2 cellular contexts compared by ENCODE assay signal in the genomic region with DNA sequence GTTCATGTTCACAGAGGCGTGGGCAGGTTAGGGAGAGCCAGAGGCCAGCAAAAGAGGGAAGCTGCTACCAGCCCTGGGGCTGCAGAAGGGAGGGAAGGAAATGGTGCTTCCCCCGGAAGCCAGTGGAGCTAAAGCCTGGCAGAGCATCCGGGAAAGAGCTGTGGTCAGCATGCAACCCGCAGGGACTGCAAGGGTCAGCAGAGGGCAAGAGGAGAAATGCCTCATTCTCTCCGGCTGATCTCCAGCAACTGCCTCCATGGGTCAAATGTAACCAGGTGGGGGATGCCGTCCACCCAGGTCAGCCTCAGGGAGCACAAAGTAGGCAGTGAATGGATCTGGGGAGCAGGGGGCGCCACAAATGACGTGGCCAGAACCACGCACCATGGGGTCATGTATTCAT.
TF ChIP-seq lines count a peak whose summit lies in the region.

No MANE protein-coding gene starts in this region.

TF ChIP-seq in SK-N-SH, 30 proteins besides CTCF, POLR2A, EP300 and RAD21 (continued from another document):
- TF ChIP-seq, protein P1, sequence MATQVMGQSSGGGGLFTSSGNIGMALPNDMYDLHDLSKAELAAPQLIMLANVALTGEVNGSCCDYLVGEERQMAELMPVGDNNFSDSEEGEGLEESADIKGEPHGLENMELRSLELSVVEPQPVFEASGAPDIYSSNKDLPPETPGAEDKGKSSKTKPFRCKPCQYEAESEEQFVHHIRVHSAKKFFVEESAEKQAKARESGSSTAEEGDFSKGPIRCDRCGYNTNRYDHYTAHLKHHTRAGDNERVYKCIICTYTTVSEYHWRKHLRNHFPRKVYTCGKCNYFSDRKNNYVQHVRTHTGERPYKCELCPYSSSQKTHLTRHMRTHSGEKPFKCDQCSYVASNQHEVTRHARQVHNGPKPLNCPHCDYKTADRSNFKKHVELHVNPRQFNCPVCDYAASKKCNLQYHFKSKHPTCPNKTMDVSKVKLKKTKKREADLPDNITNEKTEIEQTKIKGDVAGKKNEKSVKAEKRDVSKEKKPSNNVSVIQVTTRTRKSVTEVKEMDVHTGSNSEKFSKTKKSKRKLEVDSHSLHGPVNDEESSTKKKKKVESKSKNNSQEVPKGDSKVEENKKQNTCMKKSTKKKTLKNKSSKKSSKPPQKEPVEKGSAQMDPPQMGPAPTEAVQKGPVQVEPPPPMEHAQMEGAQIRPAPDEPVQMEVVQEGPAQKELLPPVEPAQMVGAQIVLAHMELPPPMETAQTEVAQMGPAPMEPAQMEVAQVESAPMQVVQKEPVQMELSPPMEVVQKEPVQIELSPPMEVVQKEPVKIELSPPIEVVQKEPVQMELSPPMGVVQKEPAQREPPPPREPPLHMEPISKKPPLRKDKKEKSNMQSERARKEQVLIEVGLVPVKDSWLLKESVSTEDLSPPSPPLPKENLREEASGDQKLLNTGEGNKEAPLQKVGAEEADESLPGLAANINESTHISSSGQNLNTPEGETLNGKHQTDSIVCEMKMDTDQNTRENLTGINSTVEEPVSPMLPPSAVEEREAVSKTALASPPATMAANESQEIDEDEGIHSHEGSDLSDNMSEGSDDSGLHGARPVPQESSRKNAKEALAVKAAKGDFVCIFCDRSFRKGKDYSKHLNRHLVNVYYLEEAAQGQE (IDR thresholded peaks at IDR 0.05; ENCODE audit: low read depth, low read length), result no peak
- no peak for TF ChIP-seq CHD2 (IDR thresholded peaks at IDR 0.05; ENCODE audit: low read length, partially characterized antibody)
- no peak for TF ChIP-seq JUND (IDR thresholded peaks at IDR 0.05)
- no peak for TF ChIP-seq NFIC (IDR thresholded peaks at IDR 0.05; ENCODE audit: borderline replicate concordance)
- no peak for TF ChIP-seq MEF2A (IDR thresholded peaks at IDR 0.05; ENCODE audit: borderline replicate concordance, low read depth)

TF ChIP-seq in SK-N-SH treated with all-trans-retinoic acid at 6 μM for 48 hours, 23 proteins besides CTCF, POLR2A, EP300 and RAD21 (continued from another document):
- TF ChIP-seq, protein P2, sequence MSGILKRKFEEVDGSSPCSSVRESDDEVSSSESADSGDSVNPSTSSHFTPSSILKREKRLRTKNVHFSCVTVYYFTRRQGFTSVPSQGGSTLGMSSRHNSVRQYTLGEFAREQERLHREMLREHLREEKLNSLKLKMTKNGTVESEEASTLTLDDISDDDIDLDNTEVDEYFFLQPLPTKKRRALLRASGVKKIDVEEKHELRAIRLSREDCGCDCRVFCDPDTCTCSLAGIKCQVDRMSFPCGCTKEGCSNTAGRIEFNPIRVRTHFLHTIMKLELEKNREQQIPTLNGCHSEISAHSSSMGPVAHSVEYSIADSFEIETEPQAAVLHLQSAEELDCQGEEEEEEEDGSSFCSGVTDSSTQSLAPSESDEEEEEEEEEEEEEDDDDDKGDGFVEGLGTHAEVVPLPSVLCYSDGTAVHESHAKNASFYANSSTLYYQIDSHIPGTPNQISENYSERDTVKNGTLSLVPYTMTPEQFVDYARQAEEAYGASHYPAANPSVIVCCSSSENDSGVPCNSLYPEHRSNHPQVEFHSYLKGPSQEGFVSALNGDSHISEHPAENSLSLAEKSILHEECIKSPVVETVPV (CRISPR knock-in tag; IDR thresholded peaks at IDR 0.05), result no peak
- no peak for TF ChIP-seq OSR1 (CRISPR knock-in tag; IDR thresholded peaks at IDR 0.05)
- TF ChIP-seq TOX (CRISPR knock-in tag; IDR thresholded peaks at IDR 0.05; ENCODE audit: borderline replicate concordance), result no peak
- TF ChIP-seq GLIS3 (CRISPR knock-in tag; IDR thresholded peaks at IDR 0.05), result no peak
- no peak for TF ChIP-seq CSDC2 (CRISPR knock-in tag; IDR thresholded peaks at IDR 0.05)
- TF ChIP-seq BACH2 (CRISPR knock-in tag; IDR thresholded peaks at IDR 0.05; ENCODE audit: borderline replicate concordance), result no peak
- TF ChIP-seq, protein P3, sequence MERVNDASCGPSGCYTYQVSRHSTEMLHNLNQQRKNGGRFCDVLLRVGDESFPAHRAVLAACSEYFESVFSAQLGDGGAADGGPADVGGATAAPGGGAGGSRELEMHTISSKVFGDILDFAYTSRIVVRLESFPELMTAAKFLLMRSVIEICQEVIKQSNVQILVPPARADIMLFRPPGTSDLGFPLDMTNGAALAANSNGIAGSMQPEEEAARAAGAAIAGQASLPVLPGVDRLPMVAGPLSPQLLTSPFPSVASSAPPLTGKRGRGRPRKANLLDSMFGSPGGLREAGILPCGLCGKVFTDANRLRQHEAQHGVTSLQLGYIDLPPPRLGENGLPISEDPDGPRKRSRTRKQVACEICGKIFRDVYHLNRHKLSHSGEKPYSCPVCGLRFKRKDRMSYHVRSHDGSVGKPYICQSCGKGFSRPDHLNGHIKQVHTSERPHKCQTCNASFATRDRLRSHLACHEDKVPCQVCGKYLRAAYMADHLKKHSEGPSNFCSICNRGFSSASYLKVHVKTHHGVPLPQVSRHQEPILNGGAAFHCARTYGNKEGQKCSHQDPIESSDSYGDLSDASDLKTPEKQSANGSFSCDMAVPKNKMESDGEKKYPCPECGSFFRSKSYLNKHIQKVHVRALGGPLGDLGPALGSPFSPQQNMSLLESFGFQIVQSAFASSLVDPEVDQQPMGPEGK (CRISPR knock-in tag; IDR thresholded peaks at IDR 0.05; ENCODE audit: borderline replicate concordance), result no peak
- TF ChIP-seq ZNF8 (CRISPR knock-in tag; IDR thresholded peaks at IDR 0.05), result no peak
- TF ChIP-seq PPARA (CRISPR knock-in tag; IDR thresholded peaks at IDR 0.05; ENCODE audit: borderline replicate concordance), result no peak
- TF ChIP-seq, protein P4, sequence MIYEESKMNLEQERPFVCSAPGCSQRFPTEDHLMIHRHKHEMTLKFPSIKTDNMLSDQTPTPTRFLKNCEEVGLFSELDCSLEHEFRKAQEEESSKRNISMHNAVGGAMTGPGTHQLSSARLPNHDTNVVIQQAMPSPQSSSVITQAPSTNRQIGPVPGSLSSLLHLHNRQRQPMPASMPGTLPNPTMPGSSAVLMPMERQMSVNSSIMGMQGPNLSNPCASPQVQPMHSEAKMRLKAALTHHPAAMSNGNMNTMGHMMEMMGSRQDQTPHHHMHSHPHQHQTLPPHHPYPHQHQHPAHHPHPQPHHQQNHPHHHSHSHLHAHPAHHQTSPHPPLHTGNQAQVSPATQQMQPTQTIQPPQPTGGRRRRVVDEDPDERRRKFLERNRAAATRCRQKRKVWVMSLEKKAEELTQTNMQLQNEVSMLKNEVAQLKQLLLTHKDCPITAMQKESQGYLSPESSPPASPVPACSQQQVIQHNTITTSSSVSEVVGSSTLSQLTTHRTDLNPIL (CRISPR knock-in tag; IDR thresholded peaks at IDR 0.05; ENCODE audit: low read depth), result no peak
- no peak for TF ChIP-seq ZC3H10 (CRISPR knock-in tag; IDR thresholded peaks at IDR 0.05)
- no peak for TF ChIP-seq ZNF70 (CRISPR knock-in tag; IDR thresholded peaks at IDR 0.05)
